Comparison of ENCODE assay signal across 17 cellular contexts in the genomic region with DNA sequence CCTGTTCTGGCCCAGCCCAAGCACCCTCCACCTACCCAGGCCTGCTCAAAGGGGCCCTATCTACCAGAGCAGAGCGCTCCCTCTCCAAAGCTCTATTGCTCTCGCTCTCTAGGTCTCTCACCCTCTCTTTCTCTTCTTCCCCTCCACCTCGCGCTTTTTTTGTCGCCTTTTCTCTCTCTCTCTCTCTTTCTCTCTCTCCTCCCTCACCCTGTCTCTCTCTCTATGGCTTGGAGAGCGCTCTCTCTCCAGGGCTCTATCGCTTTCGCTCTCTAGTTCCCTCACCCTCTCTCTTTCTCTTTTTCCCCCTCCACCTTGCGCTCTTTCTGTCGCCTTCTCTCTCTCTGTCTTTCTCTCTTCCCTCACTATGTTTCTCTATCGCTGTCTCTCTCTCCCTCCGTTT. TPM values are rescaled to one million over a fixed set of nuclear protein-coding genes. Genes with fewer than 3 reads are reported as not detected.
A peak's percentile ranks its signal among the peaks of the same experiment; 100 is the strongest.
DNase-seq lines count a peak whose midpoint lies in the region; ATAC-seq, FAIRE-seq and TF ChIP-seq lines count a peak whose summit lies in the region.
"Had no signal": no experiment of that assay in that cellular context is flagged by ENCODE, and none has a peak within 500 bp of the region (broad histone marks: within the 10 kb centered on the region; RNA-seq: fewer than 3 reads in every experiment).

No MANE protein-coding gene starts in this region.

- H3K4me1 Mint-ChIP-seq in T-helper 2 cell treated with Interferon-gamma antibody and Interleukin-4, amounts not matched to agents 5 μg/mL and 100 μg/mL, for 36 hours (ENCODE audit: low read depth): peaks cover 16% of the 10 kb centered on the region
- H3K4me1 Mint-ChIP-seq in CD8-positive, alpha-beta memory T cell: peaks cover 15 to 26% (median 22%) of the 10 kb centered on the region in 3 donors
- H3K4me1 Mint-ChIP-seq in osteocyte (ENCODE audit: unreplicated experiment): peaks cover 11% of the 10 kb centered on the region

- no peak overlapping the region for H4K8ac ChIP-seq in H1 (ENCODE audit: extremely low read depth, insufficient read depth, low read length)
- no peak overlapping the region for H4K8ac ChIP-seq in neuronal stem cell (ENCODE audit: low read depth, low read length)

- no peak for TF ChIP-seq EP300 in H1 (IDR thresholded peaks at IDR 0.05; ENCODE audit: borderline replicate concordance in 1 of 2, low read depth in 2 of 2, low read length in 2 of 2)

- no peak for ATAC-seq in left ventricle myocardium superior

- H2BK12ac ChIP-seq in H1 (ENCODE audit: low read depth, low read length) (no peak overlapping the region), neuronal stem cell (ENCODE audit: low read length) (peak overlapping the region; percentile 41)

- TF ChIP-seq CTCF in H1 (IDR thresholded peaks at IDR 0.05; ENCODE audit: control extremely low read depth in 1 of 3, insufficient read depth in 1 of 3, low read depth in 1 of 3, low read length in 3 of 3) (no peak), osteocyte (IDR thresholded peaks at IDR 0.05) (no peak)

- no peaks in the 10 kb centered on the region for H4K20me1 ChIP-seq in H1 (replicated peaks in 1 of 2; ENCODE audit: control insufficient read depth in 1 of 2, insufficient read depth in 2 of 2, low read length in 2 of 2)

- no peaks in the 10 kb centered on the region for H3K27me3 ChIP-seq in CD8-positive, alpha-beta memory T cell (ENCODE audit: insufficient read depth, low read length, poor library complexity, severe bottlenecking)
- H3K27me3 ChIP-seq in H1 (replicated peaks in 1 of 4; ENCODE audit: control insufficient read depth in 3 of 4, extremely low read depth in 1 of 4, insufficient read depth in 3 of 4, low read length in 3 of 4): no peaks in the 10 kb centered on the region
- H3K27me3 ChIP-seq in neuronal stem cell (ENCODE audit: control insufficient read depth in 3 of 3, insufficient read depth in 3 of 3, low read depth in 1 of 3, low read length in 3 of 3): no peaks in the 10 kb centered on the region

- H4K5ac ChIP-seq in H1 (ENCODE audit: insufficient read length, low read depth, low read length): no peak overlapping the region

- H3K27ac ChIP-seq in CD8-positive, alpha-beta memory T cell (ENCODE audit: low read depth, low read length): no peak overlapping the region
- H3K27ac ChIP-seq in H1 (ENCODE audit: low read depth, low read length) (no peak overlapping the region), neuronal stem cell (replicated peaks; ENCODE audit: low read length) (no peak overlapping the region)
- H3K27ac ChIP-seq: C4-2B had no signal

- H3K4me3 Mint-ChIP-seq in T-helper 2 cell treated with Interferon-gamma antibody and Interleukin-4, amounts not matched to agents 5 μg/mL and 100 μg/mL, for 36 hours: peak overlapping the region; percentile 13
- peak overlapping the region in 4 of 7 donors; percentile 17 to 57 (median 47) for H3K4me3 Mint-ChIP-seq in CD8-positive, alpha-beta memory T cell
- no peak overlapping the region for H3K4me3 Mint-ChIP-seq in osteocyte (ENCODE audit: unreplicated experiment)

- no peak overlapping the region for H3K9ac ChIP-seq in H1 (replicated peaks in 1 of 4; ENCODE audit: extremely low read depth in 1 of 4, low read depth in 3 of 4, low read length in 3 of 4)
- no peak overlapping the region for H3K9ac ChIP-seq in neuronal stem cell (ENCODE audit: low read depth, low read length, poor library complexity)

- POLR2A ChIA-PET in CD8-positive, alpha-beta memory T cell (lab: Charles Lee): no interaction called here
- POLR2A ChIA-PET in H1 (lab: Charles Lee; ENCODE audit: partially characterized antibody): interaction anchor here (0.9 kb wide), 1 partner anchor 9 kb away, joined by 3 read pairs; no protein-coding TSS in a partner anchor

- no peaks in the 10 kb centered on the region for H3K9me3 ChIP-seq in CD8-positive, alpha-beta memory T cell (ENCODE audit: low read length)
- peaks cover 0 to 21% of the 10 kb centered on the region in 2 experiments; a peak in 1 of 4 replicates for H3K9me3 ChIP-seq in H1 (ENCODE audit: insufficient read depth in 2 of 2, low read depth in 1 of 2, low read length in 1 of 2)
- peaks cover 7 to 12% of the 10 kb centered on the region in 2 donors for H3K9me3 ChIP-seq in neuronal stem cell (replicated peaks in 1 of 2; ENCODE audit: control insufficient read depth in 2 of 2, insufficient read depth in 1 of 2, low read depth in 1 of 2, low read length in 2 of 2)
- H3K9me3 ChIP-seq: HAP-1 had no signal

- H2BK15ac ChIP-seq in H1 (ENCODE audit: low read length) (no peak overlapping the region), neuronal stem cell (ENCODE audit: low read length) (no peak overlapping the region)

- no peaks in the 10 kb centered on the region for H3K79me1 ChIP-seq in H1 (ENCODE audit: low read depth, low read length)
- H3K79me1 ChIP-seq in neuronal stem cell (ENCODE audit: low read depth, low read length): no peaks in the 10 kb centered on the region

- H3K27me3 Mint-ChIP-seq in T-helper 2 cell treated with Interferon-gamma antibody and Interleukin-4, amounts not matched to agents 5 μg/mL and 100 μg/mL, for 36 hours (ENCODE audit: low read depth): peaks cover 41% of the 10 kb centered on the region
- H3K27me3 Mint-ChIP-seq in CD8-positive, alpha-beta memory T cell: peaks cover 30 to 40% of the 10 kb centered on the region in 2 donors
- no peaks in the 10 kb centered on the region for H3K27me3 Mint-ChIP-seq in osteocyte (ENCODE audit: unreplicated experiment)

- H3K23me2 ChIP-seq in H1 (ENCODE audit: low read depth, low read length): no peaks in the 10 kb centered on the region

- H3K4me3 ChIP-seq in CD8-positive, alpha-beta memory T cell (ENCODE audit: low read length): no peak overlapping the region
- H3K4me3 ChIP-seq in H1 (ENCODE audit: extremely low read depth in 1 of 4, insufficient read depth in 2 of 4, low read depth in 3 of 4, low read length in 4 of 4) (no peak overlapping the region), neuronal stem cell (ENCODE audit: low read length in 2 of 2) (no peak overlapping the region)
- H3K4me3 ChIP-seq: HAP-1 had no signal

- H2AK5ac ChIP-seq in H1 (ENCODE audit: low read depth, low read length) (no peak overlapping the region), neuronal stem cell (ENCODE audit: low read depth, low read length) (no peak overlapping the region)

- TF ChIP-seq RAD21 in H1 (IDR thresholded peaks at IDR 0.05 in 1 of 2, conservative IDR thresholded peaks at IDR 0.05 in 1 of 2; ENCODE audit: low read depth in 2 of 2, low read length in 2 of 2): no peak

- H3K4me1 ChIP-seq in CD8-positive, alpha-beta memory T cell (ENCODE audit: insufficient read depth, low read length): peaks cover 8% of the 10 kb centered on the region
- H3K4me1 ChIP-seq in H1 (replicated peaks in 1 of 4; ENCODE audit: control insufficient read depth in 3 of 4, insufficient read depth in 4 of 4, low read length in 3 of 4) (peaks cover 0 to 2% (median 0%) of the 10 kb centered on the region in 4 experiments; a peak in 1 of 7 replicates), neuronal stem cell (ENCODE audit: control insufficient read depth in 2 of 2, insufficient read depth in 1 of 2, low read depth in 1 of 2, low read length in 2 of 2) (peaks cover 0 to 4% of the 10 kb centered on the region in 2 donors)

- no peak overlapping the region for H2BK5ac ChIP-seq in H1 (ENCODE audit: low read depth, low read length)
- no peak overlapping the region for H2BK5ac ChIP-seq in neuronal stem cell (ENCODE audit: low read length)

- DNase-seq in T-helper 2 cell treated with Interferon-gamma antibody and Interleukin-4, amounts not matched to agents 5 μg/mL and 100 μg/mL, for 36 hours (ENCODE audit: low spot score): no peak
- DNase-seq in T-helper 2 cell (no peak), H1 (ENCODE audit: low read depth in 1 of 2, low spot score in 2 of 2) (no peak), neuronal stem cell (ENCODE audit: low spot score) (no peak), osteocyte (ENCODE audit: extremely low spot score, unreplicated experiment) (no peak), left ventricle myocardium superior (no peak), NCI-H2081 (lab: John Stamatoyannopoulos, UW) (no peak)
- DNase-seq in CD8-positive, alpha-beta memory T cell: peak in 1 of 5 donors; percentile 33
- DNase-seq: 8988T, DMS79, IMR-90, NCI-H1436 treated with DMSO at 0.1 percent for 48 hours, NCI-H226, NCI-H526 had no signal

- H2BK20ac ChIP-seq in H1 (ENCODE audit: low read length): no peak overlapping the region

- H2BK120ac ChIP-seq in H1 (replicated peaks; ENCODE audit: low read depth, low read length) (no peak overlapping the region), neuronal stem cell (ENCODE audit: low read depth, low read length) (no peak overlapping the region)

- H3K14ac ChIP-seq in H1 (ENCODE audit: insufficient read length) (no peak overlapping the region), neuronal stem cell (ENCODE audit: low read length) (peak overlapping the region; percentile 47)

- intact Hi-C loops in left ventricle myocardium superior (cut with micrococcal nuclease): no loop called here

- H2AFZ ChIP-seq in H1 (ENCODE audit: low read length): no peak overlapping the region
- H2AFZ ChIP-seq in neuronal stem cell (ENCODE audit: low read length): no peak overlapping the region

- H3K56ac ChIP-seq in H1 (replicated peaks; ENCODE audit: insufficient read length, low read depth, low read length): no peak overlapping the region

- no peak for TF ChIP-seq POLR2A in H1 (IDR thresholded peaks at IDR 0.05; ENCODE audit: control extremely low read depth in 1 of 2, low read depth in 2 of 2, low read length in 2 of 2)

- peaks cover 15% of the 10 kb centered on the region for H3K9me3 Mint-ChIP-seq in T-helper 2 cell treated with Interferon-gamma antibody and Interleukin-4, amounts not matched to agents 5 μg/mL and 100 μg/mL, for 36 hours
- no peaks in the 10 kb centered on the region for H3K9me3 Mint-ChIP-seq in CD8-positive, alpha-beta memory T cell
- no peaks in the 10 kb centered on the region for H3K9me3 Mint-ChIP-seq in osteocyte (ENCODE audit: unreplicated experiment)

- CTCF ChIA-PET in CD8-positive, alpha-beta memory T cell (lab: Charles Lee): interaction anchor here (1.4 kb wide), 1 partner anchor 24 kb away, joined by 3 read pairs; no protein-coding TSS in a partner anchor
- CTCF ChIA-PET in H1 (lab: Charles Lee; ENCODE audit: partially characterized antibody): interaction anchor here (0.6 to 1.1 kb wide), 2 partner anchors 10 to 77 kb away, joined by 3 read pairs; no protein-coding TSS in a partner anchor

- no peak overlapping the region for H3K27ac Mint-ChIP-seq in T-helper 2 cell treated with Interferon-gamma antibody and Interleukin-4, amounts not matched to agents 5 μg/mL and 100 μg/mL, for 36 hours
- H3K27ac Mint-ChIP-seq in CD8-positive, alpha-beta memory T cell: peak overlapping the region in 2 of 8 donors; percentile 34 to 52
- no peak overlapping the region for H3K27ac Mint-ChIP-seq in osteocyte (ENCODE audit: unreplicated experiment)

- no peak overlapping the region for H3K4me2 ChIP-seq in H1 (ENCODE audit: insufficient read depth in 1 of 2, low read depth in 2 of 2, low read length in 2 of 2)
- no peak overlapping the region for H3K4me2 ChIP-seq in neuronal stem cell (ENCODE audit: insufficient read depth, low read length, poor library complexity, severe bottlenecking)

- no peaks in the 10 kb centered on the region for H3K36me3 ChIP-seq in CD8-positive, alpha-beta memory T cell (ENCODE audit: insufficient read depth, low read length)
- no peaks in the 10 kb centered on the region for H3K36me3 ChIP-seq in H1 (ENCODE audit: control insufficient read depth in 2 of 4, insufficient read depth in 4 of 4, low read length in 3 of 4)
- no peaks in the 10 kb centered on the region for H3K36me3 ChIP-seq in neuronal stem cell (replicated peaks in 1 of 2; ENCODE audit: control insufficient read depth in 2 of 2, insufficient read depth in 2 of 2, low read length in 2 of 2)
- H3K36me3 ChIP-seq: HAP-1 had no signal

- H4K91ac ChIP-seq in H1 (replicated peaks; ENCODE audit: insufficient read length, low read length) (no peak overlapping the region), neuronal stem cell (ENCODE audit: low read depth, low read length, poor library complexity) (no peak overlapping the region)

- H3K23ac ChIP-seq in H1 (ENCODE audit: insufficient read length) (no peak overlapping the region), neuronal stem cell (ENCODE audit: low read depth, low read length, poor library complexity) (no peak overlapping the region)

- H3K4ac ChIP-seq in H1 (replicated peaks; ENCODE audit: insufficient read length, low read depth, low read length): peak overlapping the region; percentile 7
- H3K4ac ChIP-seq in neuronal stem cell (ENCODE audit: low read length): no peak overlapping the region

- FAIRE-seq in H1 (lab: Jason Lieb, UNC): no peak
- FAIRE-seq: GM12891 had no signal

- H3K79me2 ChIP-seq in H1 (ENCODE audit: control insufficient read depth in 1 of 2, insufficient read depth in 2 of 2, low read length in 2 of 2): peaks cover 0 to 7% of the 10 kb centered on the region in 2 experiments; a peak in 2 of 4 replicates

- H3K36me3 Mint-ChIP-seq in T-helper 2 cell treated with Interferon-gamma antibody and Interleukin-4, amounts not matched to agents 5 μg/mL and 100 μg/mL, for 36 hours (ENCODE audit: low read depth): peaks cover 5% of the 10 kb centered on the region
- H3K36me3 Mint-ChIP-seq in CD8-positive, alpha-beta memory T cell: peaks cover 0 to 9% (median 5%) of the 10 kb centered on the region in 3 donors
- no peaks in the 10 kb centered on the region for H3K36me3 Mint-ChIP-seq in osteocyte (ENCODE audit: unreplicated experiment)

- no peak overlapping the region for H3K18ac ChIP-seq in H1 (ENCODE audit: extremely low read depth, low read length)
- no peak overlapping the region for H3K18ac ChIP-seq in neuronal stem cell (ENCODE audit: low read length)

- WGBS in H1 (ENCODE audit: extremely low coverage in 1 of 2, insufficient coverage in 1 of 2, insufficient read length in 1 of 2, insufficient replicate concordance in 2 of 2, low coverage in 1 of 2, low lambda C conversion rate in 2 of 2, missing lambda C conversion rate in 1 of 2), 2 experiments: 91% methylated on average over 10 of the region's 12 CpGs; no CpG with 5 or more reads in 1 of the 2 experiments
- WGBS in neuronal stem cell (ENCODE audit: extremely low coverage in 2 of 2, insufficient read length in 2 of 2, insufficient replicate concordance in 1 of 2), 2 donors: no CpG with 5 or more reads among the region's 12 CpGs

RNA-seq across cellular contexts. Expression of gene ZNF678, which starts 3.4 kb away (rescaled TPM):
- 1 to 10 TPM; 8.2 to 8.5 TPM for total RNA-seq in CD8-positive, alpha-beta memory T cell
- polyA plus RNA-seq in CD8-positive, alpha-beta memory T cell: 4.0 TPM
- total RNA-seq in H1 (2021; fragmentation: NEBNext Ultra II Directional; extraction: Animal tissue kit (Norgen Biotek cat#: 25700)): 28.3 and 30.6 TPM in 2 replicates
- 5.3 and 6.9 TPM in 2 replicates for polyA plus RNA-seq in H1 (2011; rRNA removed)
- polyA plus RNA-seq in H1 (2011; cell fraction: cytosol; rRNA removed): 7.4 TPM
- polyA plus RNA-seq in H1 (2011; cell fraction: nucleus; rRNA removed): 16.5 TPM
- polyA plus RNA-seq in H1 (2012, experiment 1 of 2): 8.3 to 12.3 TPM (median 9.9 TPM) in 4 replicates
- polyA plus RNA-seq in H1 (2012, experiment 2 of 2): 0.31 TPM
- 16.9 TPM for polyA plus RNA-seq in H1 (2013, experiment 1 of 2)
- 15.3 TPM for polyA plus RNA-seq in H1 (2013, experiment 2 of 2)
- polyA minus RNA-seq in H1 (2011; rRNA and poly(A)+ RNA removed): 66.8 and 88.5 TPM in 2 replicates
- 22.9 TPM for polyA minus RNA-seq in H1 (2011; cell fraction: cytosol; rRNA and poly(A)+ RNA removed)
- 190 TPM for polyA minus RNA-seq in H1 (2011; cell fraction: nucleus; rRNA and poly(A)+ RNA removed)
- 17.7 TPM for polyA plus RNA-seq in neuronal stem cell (2013, experiment 1 of 2)
- 16.0 TPM for polyA plus RNA-seq in neuronal stem cell (2013, experiment 2 of 2)
- total RNA-seq in osteocyte: 6.8 and 6.9 TPM in 2 replicates
- 1.4 TPM for total RNA-seq in left ventricle myocardium superior
